ENCODE assay signal across 23 cellular contexts in the genomic region with DNA sequence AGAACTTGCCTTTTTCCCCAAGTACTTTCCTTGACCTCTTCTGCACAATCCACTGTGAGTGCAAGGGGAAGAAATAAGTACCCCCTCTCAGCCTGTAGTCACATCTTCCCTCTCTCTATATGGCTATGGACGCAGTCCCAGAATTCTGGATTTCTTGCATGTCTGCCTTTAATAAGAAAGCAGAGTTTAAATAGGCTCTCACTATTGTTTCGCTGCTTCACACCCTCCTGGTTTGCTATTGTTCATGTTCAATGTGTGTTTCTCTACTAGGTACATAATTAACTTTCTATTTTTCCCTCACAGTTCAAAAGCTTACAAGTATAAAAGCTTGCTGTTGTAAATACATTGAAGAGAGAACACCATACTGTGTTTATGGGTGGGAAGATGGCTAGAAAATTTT.
"Had no signal": no experiment of that assay in that cellular context is flagged by ENCODE, and none has a peak within 500 bp of the region (broad histone marks: within the 10 kb centered on the region; RNA-seq: fewer than 3 reads in every experiment).

No MANE protein-coding gene starts in this region.

- H3K79me2 ChIP-seq: parathyroid adenoma had no signal

- H3K4me1 ChIP-seq: breast epithelium, parathyroid adenoma, spleen had no signal

- H3K4me3 Mint-ChIP-seq: activated CD4-positive, alpha-beta memory T cell treated with anti-CD3 and anti-CD28 coated beads for 36 hours; activated naive CD4-positive, alpha-beta T cell treated with anti-CD3 and anti-CD28 coated beads, Interleukin-2, amount 10 ng/mL, durations not matched to agents 7 days and 5 days; activated naive CD8-positive, alpha-beta T cell treated with anti-CD3 and anti-CD28 coated beads, Interleukin-2, amount 10 ng/mL, durations not matched to agents 7 days and 5 days; activated T-cell treated with anti-CD3 and anti-CD28 coated beads, Interleukin-2, amount 50 U/mL, for 24 hours; central memory CD8-positive, alpha-beta T cell; naive B cell had no signal

- H2AFZ ChIP-seq: parathyroid adenoma had no signal

- H3K9me3 ChIP-seq: breast epithelium, spleen, tibial nerve had no signal

- H3K9ac ChIP-seq: parathyroid adenoma had no signal

- H3K36me3 Mint-ChIP-seq: activated CD4-positive, alpha-beta memory T cell treated with anti-CD3 and anti-CD28 coated beads for 36 hours; activated naive CD4-positive, alpha-beta T cell treated with anti-CD3 and anti-CD28 coated beads, Interleukin-2, amount 10 ng/mL, durations not matched to agents 7 days and 5 days; naive B cell had no signal

- H3K27me3 Mint-ChIP-seq: activated CD4-positive, alpha-beta memory T cell treated with anti-CD3 and anti-CD28 coated beads for 36 hours; activated naive CD8-positive, alpha-beta T cell treated with anti-CD3 and anti-CD28 coated beads, Interleukin-2, amount 10 ng/mL, durations not matched to agents 7 days and 5 days; activated T-cell treated with anti-CD3 and anti-CD28 coated beads, Interleukin-2, amount 50 U/mL, for 24 hours; central memory CD8-positive, alpha-beta T cell; naive B cell had no signal

- DNase-seq: activated CD4-positive, alpha-beta memory T cell treated with anti-CD3 and anti-CD28 coated beads for 36 hours; activated CD4-positive, alpha-beta T cell treated with anti-CD3 and anti-CD28 coated beads for 48 hours; activated CD8-positive, alpha-beta memory T cell treated with anti-CD3 and anti-CD28 coated beads, Interleukin-2, amount 50 U/mL, for 48 hours; activated gamma-delta T cell; activated naive CD4-positive, alpha-beta T cell treated with anti-CD3 and anti-CD28 coated beads, Interleukin-2, amount 10 ng/mL, durations not matched to agents 7 days and 5 days; activated naive CD8-positive, alpha-beta T cell treated with anti-CD3 and anti-CD28 coated beads, Interleukin-2, amount 10 ng/mL, durations not matched to agents 7 days and 5 days; activated T-cell treated with anti-CD3 and anti-CD28 coated beads, Interleukin-2, amount 50 U/mL, for 24 hours; amniotic stem cell; dermis blood vessel endothelial cell; effector CD4-positive, alpha-beta T cell; left colon; mammary epithelial cell; naive B cell; nucleus accumbens; right cardiac atrium; spleen; stimulated activated naive CD4-positive, alpha-beta T cell treated with Interleukin-2 at 50 U/mL for 16 hours had no signal

- H3K9me3 Mint-ChIP-seq: activated CD4-positive, alpha-beta memory T cell treated with anti-CD3 and anti-CD28 coated beads for 36 hours; activated naive CD4-positive, alpha-beta T cell treated with anti-CD3 and anti-CD28 coated beads, Interleukin-2, amount 10 ng/mL, durations not matched to agents 7 days and 5 days; central memory CD8-positive, alpha-beta T cell had no signal

- H3K27ac ChIP-seq: breast epithelium, epithelial cell of prostate, parathyroid adenoma, spleen, tibial nerve, VCaP had no signal

- H3K27me3 ChIP-seq: breast epithelium, spleen, tibial nerve had no signal

- H3K27ac Mint-ChIP-seq: activated CD4-positive, alpha-beta memory T cell treated with anti-CD3 and anti-CD28 coated beads for 36 hours; activated naive CD4-positive, alpha-beta T cell treated with anti-CD3 and anti-CD28 coated beads, Interleukin-2, amount 10 ng/mL, durations not matched to agents 7 days and 5 days; activated naive CD8-positive, alpha-beta T cell treated with anti-CD3 and anti-CD28 coated beads, Interleukin-2, amount 10 ng/mL, durations not matched to agents 7 days and 5 days; activated T-cell treated with anti-CD3 and anti-CD28 coated beads, Interleukin-2, amount 50 U/mL, for 24 hours had no signal

- H3K4me1 Mint-ChIP-seq: activated naive CD4-positive, alpha-beta T cell treated with anti-CD3 and anti-CD28 coated beads, Interleukin-2, amount 10 ng/mL, durations not matched to agents 7 days and 5 days; activated naive CD8-positive, alpha-beta T cell treated with anti-CD3 and anti-CD28 coated beads, Interleukin-2, amount 10 ng/mL, durations not matched to agents 7 days and 5 days; central memory CD8-positive, alpha-beta T cell; naive B cell had no signal

- H3K36me3 ChIP-seq: breast epithelium, spleen, tibial nerve had no signal

- H3K4me3 ChIP-seq: breast epithelium, spleen, tibial nerve had no signal
